3 cellular contexts compared by ENCODE assay signal in genomic region chr3:123919353-123919752, GRCh38.
TF ChIP-seq lines count a peak whose summit lies in the region.

No MANE protein-coding gene starts in this region.

TF ChIP-seq in liver, 16 proteins besides CTCF, POLR2A, EP300 and RAD21:
- TF ChIP-seq TAF1 (conservative IDR thresholded peaks at IDR 0.05) (no peak), REST (IDR thresholded peaks at IDR 0.05) (no peak), RXRA (IDR thresholded peaks at IDR 0.05) (peak; percentile 81 to 86), EGR1 (IDR thresholded peaks at IDR 0.05; ENCODE audit: low read depth in 2 of 2) (peak in 1 of 2 donors; percentile 15), GABPA (IDR thresholded peaks at IDR 0.05 in 1 of 2, conservative IDR thresholded peaks at IDR 0.05 in 1 of 2) (no peak), SP1 (IDR thresholded peaks at IDR 0.05) (peak; percentile 90), FOXA1 (IDR thresholded peaks at IDR 0.05) (no peak), ZBTB33 (IDR thresholded peaks at IDR 0.05) (peak; percentile 44), MAX (IDR thresholded peaks at IDR 0.05) (peak; percentile 53), HNF4G (IDR thresholded peaks at IDR 0.05) (no peak), FOXA2 (IDR thresholded peaks at IDR 0.05) (peak; percentile 11), ATF3 (IDR thresholded peaks at IDR 0.05) (no peak), NR2F2 (IDR thresholded peaks at IDR 0.05) (no peak), HNF4A (conservative IDR thresholded peaks at IDR 0.05) (peak; percentile 74 to 79), YY1 (IDR thresholded peaks at IDR 0.05) (peak; percentile 81), JUND (IDR thresholded peaks at IDR 0.05) (peak in 1 of 2 donors; percentile 40)

TF ChIP-seq in HepG2, 621 proteins besides CTCF, POLR2A, EP300 and RAD21:
- no peak for TF ChIP-seq NFIB (CRISPR knock-in tag; IDR thresholded peaks at IDR 0.05; ENCODE audit: borderline replicate concordance)
- TF ChIP-seq ZNF800 (CRISPR knock-in tag; IDR thresholded peaks at IDR 0.05) = no peak
- no peak for TF ChIP-seq TSC22D2 (CRISPR knock-in tag; IDR thresholded peaks at IDR 0.05; ENCODE audit: borderline replicate concordance)
- no peak for TF ChIP-seq SOX5 (CRISPR knock-in tag; IDR thresholded peaks at IDR 0.05; ENCODE audit: borderline replicate concordance)
- TF ChIP-seq RFXAP (CRISPR knock-in tag; IDR thresholded peaks at IDR 0.05; ENCODE audit: borderline replicate concordance) = no peak
- no peak for TF ChIP-seq REXO4 (CRISPR knock-in tag; IDR thresholded peaks at IDR 0.05; ENCODE audit: borderline replicate concordance)
- TF ChIP-seq KLF6 (CRISPR knock-in tag; IDR thresholded peaks at IDR 0.05) = no peak
- no peak for TF ChIP-seq ZNF276 (CRISPR knock-in tag; IDR thresholded peaks at IDR 0.05; ENCODE audit: low read depth)
- TF ChIP-seq YEATS4 (CRISPR knock-in tag; IDR thresholded peaks at IDR 0.05; ENCODE audit: borderline replicate concordance) = no peak
- no peak for TF ChIP-seq ZNF747 (CRISPR knock-in tag; IDR thresholded peaks at IDR 0.05; ENCODE audit: borderline replicate concordance)
- TF ChIP-seq MTERF4 (CRISPR knock-in tag; IDR thresholded peaks at IDR 0.05) = no peak
- TF ChIP-seq ZNF678 (CRISPR knock-in tag; IDR thresholded peaks at IDR 0.05) = no peak
TF ChIP-seq in HepG2: peak in this region for 0.

TF ChIP-seq in WTC11, 78 proteins besides CTCF, POLR2A, EP300 and RAD21:
- no peak for TF ChIP-seq NR3C1 (CRISPR knock-in tag; conservative IDR thresholded peaks at IDR 0.05; ENCODE audit: low read depth)
- TF ChIP-seq KAT7 (CRISPR knock-in tag; IDR thresholded peaks at IDR 0.05; ENCODE audit: borderline replicate concordance) = no peak
- TF ChIP-seq ZNF532 (CRISPR knock-in tag; IDR thresholded peaks at IDR 0.05; ENCODE audit: borderline replicate concordance) = no peak
- TF ChIP-seq MLX (CRISPR knock-in tag; IDR thresholded peaks at IDR 0.05) = no peak
- no peak for TF ChIP-seq ATF1 (CRISPR knock-in tag; IDR thresholded peaks at IDR 0.05)
- no peak for TF ChIP-seq ETV6 (CRISPR knock-in tag; IDR thresholded peaks at IDR 0.05)
- TF ChIP-seq ATF3 (CRISPR knock-in tag; conservative IDR thresholded peaks at IDR 0.05) = no peak
- no peak for TF ChIP-seq ZNF138 (CRISPR knock-in tag; conservative IDR thresholded peaks at IDR 0.05)
- no peak for TF ChIP-seq SMAD4 (CRISPR knock-in tag; IDR thresholded peaks at IDR 0.05)
- no peak for TF ChIP-seq NFE2L1 (CRISPR knock-in tag; IDR thresholded peaks at IDR 0.05)
- no peak for TF ChIP-seq CBFB (CRISPR knock-in tag; IDR thresholded peaks at IDR 0.05; ENCODE audit: low read depth)
